ENCODE assay signal across 24 cellular contexts in the genomic region with DNA sequence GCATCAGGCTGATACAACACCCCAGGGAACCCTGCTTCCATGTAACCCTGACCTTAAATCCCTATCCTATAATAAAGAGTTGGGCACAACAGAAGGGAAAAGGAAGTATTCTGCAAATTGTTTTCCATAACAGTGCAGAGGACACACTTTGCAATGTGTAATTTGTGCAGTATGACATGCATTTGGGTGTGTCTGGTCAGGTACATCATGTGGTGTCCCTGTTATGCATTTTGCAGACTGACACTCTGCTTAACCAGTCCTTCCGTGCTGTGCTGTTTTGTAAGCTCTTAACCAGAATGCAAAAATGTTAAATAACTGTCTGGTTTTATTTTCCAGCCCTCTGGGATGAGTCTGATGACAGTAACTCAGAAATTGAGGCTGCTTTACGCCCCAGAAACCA.
"Had no signal": no experiment of that assay in that cellular context is flagged by ENCODE, and none has a peak within 500 bp of the region (broad histone marks: within the 10 kb centered on the region; RNA-seq: fewer than 3 reads in every experiment).

No MANE protein-coding gene starts in this region.

- H3K4me3 ChIP-seq: coronary artery, esophagus muscularis mucosa, gastroesophageal sphincter, heart left ventricle, hepatocyte, left lung, mucosa of descending colon, pancreas, right atrium auricular region, smooth muscle cell, suprapubic skin, transverse colon, vagina had no signal

- DNase-seq: dermis blood vessel endothelial cell; foreskin keratinocyte; heart left ventricle; kidney; left lung; mesenchymal stem cell; mucosa of descending colon; naive B cell; pancreas; stimulated activated CD4-positive, alpha-beta T cell treated with anti-CD3 and anti-CD28 coated beads, Interleukin-12 subunit alpha, Interleukin-12 subunit beta, amount 100 ng/mL, for 4 hours; stimulated activated CD4-positive, alpha-beta T cell treated with anti-CD3 and anti-CD28 coated beads, Interleukin-1b, Interleukin-23, amount 100 ng/mL, for 48 hours; stimulated activated CD4-positive, alpha-beta T cell treated with anti-CD3 and anti-CD28 coated beads, Interleukin-4, amount 100 ng/mL, for 1 hour; stimulated activated CD8-positive, alpha-beta memory T cell treated with anti-CD3 and anti-CD28 coated beads, Interleukin-4, amount 100 ng/mL, for 48 hours; stimulated activated naive CD4-positive, alpha-beta T cell; stimulated activated naive CD8-positive, alpha-beta T cell treated with anti-CD3 and anti-CD28 coated beads, Interleukin-15, amount 100 ng/mL, for 72 hours; transverse colon had no signal
